In genomic region chr1:201190624-201191051, GRCh38 we compare ENCODE assay signal across 14 cellular contexts. TPM values are rescaled to one million over a fixed set of nuclear protein-coding genes. Genes with fewer than 3 reads are reported as not detected.
DNase-seq lines count a peak whose midpoint lies in the region; ATAC-seq and TF ChIP-seq lines count a peak whose summit lies in the region.
"Had no signal": no experiment of that assay in that cellular context is flagged by ENCODE, and none has a peak within 500 bp of the region (broad histone marks: within the 10 kb centered on the region; RNA-seq: fewer than 3 reads in every experiment).

Gene IGFN1, plus strand, starts transcription at chr1:201190824. Its CDS starts 2,470 bp downstream, at chr1:201193294.

- H3K9ac ChIP-seq in NT2/D1 (ENCODE audit: insufficient read length, low read depth), result no peak within 1 kb of the TSS

- WGBS in testis, 2 donors, result 77 to 86% methylated on average over 5 to 9 of the region's 9 CpGs

- H3K36me3 ChIP-seq in NT2/D1 (ENCODE audit: insufficient read depth, insufficient read length, low read length), result no peaks in the 10 kb centered on the region
- H3K36me3 ChIP-seq in testis (ENCODE audit: low read depth, missing control alignments), result no peaks in the 10 kb centered on the region
- no peaks in the 10 kb centered on the region for H3K36me3 ChIP-seq in right atrium auricular region

- H3K4me3 ChIP-seq in NT2/D1 (ENCODE audit: insufficient read length, low read depth) (no peak within 1 kb of the TSS), testis (no peak within 1 kb of the TSS), right atrium auricular region (no peak within 1 kb of the TSS)

- H3K4me1 ChIP-seq in NT2/D1 (ENCODE audit: insufficient read depth, insufficient read length), result peaks cover 12% of the 10 kb centered on the region
- peaks cover 24% of the 10 kb centered on the region for H3K4me1 ChIP-seq in testis
- H3K4me1 ChIP-seq in right atrium auricular region, result no peaks in the 10 kb centered on the region

- peak; percentile 58 to 68 for DNase-seq in NCI-H524 (lab: John Stamatoyannopoulos, UW)
- no peak for DNase-seq in NCI-H524 treated with DMSO at 0.1 percent for 48 hours (lab: John Stamatoyannopoulos, UW)
- DNase-seq in NT2/D1 (ENCODE audit: low read depth, low spot score), result peak; percentile 27
- DNase-seq in iPS-NIHi7 (ENCODE audit: extremely low spot score), result peak; percentile 85
- no peak for DNase-seq in testis
- DNase-seq in D341Med (ENCODE audit: low spot score), result no peak
- no peak for DNase-seq in right atrium auricular region (ENCODE audit: low spot score)
- DNase-seq: activated T-cell treated with anti-CD3 and anti-CD28 coated beads for 4 hours; anterior cingulate cortex; effector CD4-positive, alpha-beta T cell; Karpas-422; stimulated activated CD8-positive, alpha-beta memory T cell treated with anti-CD3 and anti-CD28 coated beads, Interleukin-4, amount 100 ng/mL, for 48 hours; T1000 had no signal

- TF ChIP-seq CTCF in testis (IDR thresholded peaks at IDR 0.05), result no peak
- no peak for TF ChIP-seq CTCF in right atrium auricular region (IDR thresholded peaks at IDR 0.05)

- H3K27me3 ChIP-seq in NT2/D1 (ENCODE audit: insufficient read depth, insufficient read length) (peaks cover 10% of the 10 kb centered on the region), testis (no peaks in the 10 kb centered on the region), right atrium auricular region (no peaks in the 10 kb centered on the region)

- intact Hi-C loops in testis (cut with DNase I; ENCODE audit: low total_unique reads), result no loop called here

- H3K27ac ChIP-seq in testis (peak within 1 kb of the TSS in 1 of 2 donors; percentile 72), right atrium auricular region (no peak within 1 kb of the TSS)

- no peak for TF ChIP-seq POLR2A in testis (IDR thresholded peaks at IDR 0.05)

- ATAC-seq in HG03571 (IDR thresholded peaks at IDR 0.05; ENCODE audit: unreplicated experiment), result no peak

- H3K9me3 ChIP-seq in NT2/D1 (ENCODE audit: insufficient read depth, low read length) (no peaks in the 10 kb centered on the region), testis (no peaks in the 10 kb centered on the region), right atrium auricular region (no peaks in the 10 kb centered on the region)

RNA-seq across cellular contexts. Expression of gene IGFN1, which starts in this region (rescaled TPM):
- total RNA-seq in testis (10 to 100 TPM; 12.5 to 16.4 TPM), right atrium auricular region (not detected)
- polyA plus RNA-seq in testis (ENCODE audit: insufficient read depth, low read depth, low replicate concordance), result 8.2 TPM

Comparison
In these comparisons a context has a peak if more than half of its experiments do, and no peak if none do; other contexts are left out.
1. RNA of gene IGFN1 (total RNA-seq): 12.5 to 16.4 TPM in testis; not detected in right atrium auricular region; every median in the first group is over 10 times any median in the second.
2. DNase-seq: peak in NCI-H524 (2 of 2), NT2/D1 (single experiment) and iPS-NIHi7 (single experiment); none in NCI-H524 treated with DMSO at 0.1 percent for 48 hours (single experiment), testis (single experiment), D341Med (single experiment) and right atrium auricular region (single experiment).